ENCODE assay signal across 19 cellular contexts in the genomic region with DNA sequence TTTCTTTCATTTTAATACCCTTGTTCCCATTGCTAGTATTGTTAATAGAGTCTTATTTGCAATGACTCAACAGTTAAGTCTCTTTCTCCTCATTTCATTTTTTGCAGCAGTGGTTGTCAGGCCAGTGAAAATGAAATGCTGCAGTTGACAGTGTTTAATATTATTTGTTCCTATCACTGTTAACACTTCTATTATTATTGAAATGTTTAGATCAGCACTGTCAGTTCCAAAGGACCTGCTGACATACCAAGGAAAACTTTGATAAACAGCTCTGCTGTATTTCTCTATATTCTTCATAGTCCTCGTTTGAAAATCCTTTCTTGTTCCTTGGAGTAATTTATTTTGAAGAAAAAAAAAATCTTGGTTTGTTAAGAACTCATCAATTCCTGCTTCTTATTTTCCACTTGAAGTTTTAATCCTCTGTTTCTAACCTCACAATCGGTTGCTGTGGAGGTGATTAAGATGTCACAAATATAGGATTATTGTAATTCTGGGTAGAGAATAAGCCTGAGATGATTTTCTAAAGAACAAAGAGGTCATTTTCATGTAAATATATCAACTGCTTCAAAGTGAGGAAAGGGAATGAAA.
A peak's percentile ranks its signal among the peaks of the same experiment; 100 is the strongest.
DNase-seq lines count a peak whose midpoint lies in the region; ATAC-seq and TF ChIP-seq lines count a peak whose summit lies in the region.
"Had no signal": no experiment of that assay in that cellular context is flagged by ENCODE, and none has a peak within 500 bp of the region (broad histone marks: within the 10 kb centered on the region; RNA-seq: fewer than 3 reads in every experiment).

No MANE protein-coding gene starts in this region.

- no peak overlapping the region for H3K4me2 ChIP-seq in GM23248 (ENCODE audit: unreplicated experiment)

- H3K27me3 ChIP-seq in GM23248 (replicated peaks; ENCODE audit: insufficient read depth) (no peaks in the 10 kb centered on the region), gastroesophageal sphincter (no peaks in the 10 kb centered on the region)
- H3K27me3 ChIP-seq: tibial nerve had no signal

- H3K9ac ChIP-seq in GM23248, result no peak overlapping the region

- no peaks in the 10 kb centered on the region for H3K36me3 Mint-ChIP-seq in osteocyte (ENCODE audit: unreplicated experiment)
- H3K36me3 Mint-ChIP-seq: activated naive CD8-positive, alpha-beta T cell had no signal

- no peak overlapping the region for H3K4me3 Mint-ChIP-seq in osteocyte (ENCODE audit: unreplicated experiment)
- H3K4me3 Mint-ChIP-seq: activated CD4-positive, alpha-beta T cell treated with anti-CD3 and anti-CD28 coated beads for 36 hours; activated naive CD8-positive, alpha-beta T cell had no signal

- peak overlapping the region; percentile 77 for H3K27ac Mint-ChIP-seq in osteocyte (ENCODE audit: unreplicated experiment)
- H3K27ac Mint-ChIP-seq: activated CD4-positive, alpha-beta T cell treated with anti-CD3 and anti-CD28 coated beads for 36 hours; activated naive CD8-positive, alpha-beta T cell had no signal

- H3K4me1 Mint-ChIP-seq in osteocyte (ENCODE audit: unreplicated experiment), result peaks cover 61% of the 10 kb centered on the region
- H3K4me1 Mint-ChIP-seq: activated CD4-positive, alpha-beta T cell treated with anti-CD3 and anti-CD28 coated beads for 36 hours had no signal

- TF ChIP-seq POLR2A in gastroesophageal sphincter (IDR thresholded peaks at IDR 0.05), result no peak

- H4K20me1 ChIP-seq in GM23248 (ENCODE audit: insufficient read depth), result no peaks in the 10 kb centered on the region

- ATAC-seq in gastroesophageal sphincter, result no peak
- ATAC-seq: activated CD4-positive, alpha-beta T cell treated with anti-CD3 and anti-CD28 coated beads for 36 hours had no signal

- H3K4me3 ChIP-seq in GM23248, result no peak overlapping the region
- no peak overlapping the region for H3K4me3 ChIP-seq in gastroesophageal sphincter
- H3K4me3 ChIP-seq: coronary artery, skin epidermis, tibial nerve had no signal

- no peaks in the 10 kb centered on the region for H3K9me2 ChIP-seq in GM23248 (ENCODE audit: insufficient read depth)

- H3K36me3 ChIP-seq in GM23248 (ENCODE audit: low read depth), result no peaks in the 10 kb centered on the region
- no peaks in the 10 kb centered on the region for H3K36me3 ChIP-seq in gastroesophageal sphincter
- H3K36me3 ChIP-seq: tibial nerve had no signal

- DNase-seq in GM23248 (no peak), M059J (ENCODE audit: low read depth) (peak; percentile 18), osteocyte (ENCODE audit: extremely low spot score, unreplicated experiment) (no peak), NCI-H226 (no peak), NCI-H2029 (lab: John Stamatoyannopoulos, UW) (no peak)
- no peak for DNase-seq in stimulated activated CD4-positive, alpha-beta T cell treated with anti-CD3 and anti-CD28 coated beads, Interleukin-4, amount 100 ng/mL, for 24 hours
- DNase-seq: activated CD4-positive, alpha-beta T cell treated with anti-CD3 and anti-CD28 coated beads for 36 hours; DND-41; head of caudate nucleus; NCI-H1105 treated with DMSO at 0.1 percent for 48 hours; NCI-H2107; NCI-H510A; stimulated activated naive CD8-positive, alpha-beta T cell treated with anti-CD3 and anti-CD28 coated beads, Interleukin-15, Interleukin-2, amounts not matched to agents 100 U/mL and 50 U/mL, for 24 hours; T-helper 1 cell had no signal

- WGBS in GM23248 (ENCODE audit: low coverage in 1 of 2, low lambda C conversion rate in 2 of 2, missing lambda C conversion rate in 2 of 2), 2 experiments, result 75 to 76% methylated on average over 2 of the region's 2 CpGs
- WGBS in gastroesophageal sphincter (ENCODE audit: low coverage in 1 of 2), 2 donors, result 12 to 50% methylated on average over 2 of the region's 2 CpGs

- H3K27ac ChIP-seq in GM23248 (no peak overlapping the region; the same call in 1 of the 2 replicates), gastroesophageal sphincter (peak overlapping the region in 3 of 4 donors; percentile 14 to 20 (median 15))
- H3K27ac ChIP-seq: coronary artery, skin epidermis had no signal

- H3F3A ChIP-seq in GM23248 (ENCODE audit: insufficient read depth), result peaks cover 32% of the 10 kb centered on the region

- H2AFZ ChIP-seq in GM23248, result peak overlapping the region; percentile 69

- no peak for TF ChIP-seq EP300 in gastroesophageal sphincter (IDR thresholded peaks at IDR 0.05)

- in situ Hi-C loops in GM23248 (cut with MboI), result no loop called here

- H3K9me3 ChIP-seq in GM23248 (ENCODE audit: low read depth), result no peaks in the 10 kb centered on the region
- no peaks in the 10 kb centered on the region for H3K9me3 ChIP-seq in gastroesophageal sphincter
- H3K9me3 ChIP-seq: tibial nerve had no signal

- TF ChIP-seq CTCF in gastroesophageal sphincter (IDR thresholded peaks at IDR 0.05) (no peak), osteocyte (IDR thresholded peaks at IDR 0.05) (no peak)

- no peaks in the 10 kb centered on the region for H3K79me2 ChIP-seq in GM23248 (ENCODE audit: insufficient read depth)

- H3K27me3 Mint-ChIP-seq in osteocyte (ENCODE audit: unreplicated experiment), result no peaks in the 10 kb centered on the region
- H3K27me3 Mint-ChIP-seq: activated naive CD8-positive, alpha-beta T cell had no signal

- H3K9me3 Mint-ChIP-seq in osteocyte (ENCODE audit: unreplicated experiment), result peaks cover 7% of the 10 kb centered on the region

- H3K4me1 ChIP-seq in GM23248 (ENCODE audit: insufficient read depth) (peaks cover 61% of the 10 kb centered on the region), gastroesophageal sphincter (peaks cover 0 to 37% (median 1%) of the 10 kb centered on the region in 3 donors)
